In the genomic region with DNA sequence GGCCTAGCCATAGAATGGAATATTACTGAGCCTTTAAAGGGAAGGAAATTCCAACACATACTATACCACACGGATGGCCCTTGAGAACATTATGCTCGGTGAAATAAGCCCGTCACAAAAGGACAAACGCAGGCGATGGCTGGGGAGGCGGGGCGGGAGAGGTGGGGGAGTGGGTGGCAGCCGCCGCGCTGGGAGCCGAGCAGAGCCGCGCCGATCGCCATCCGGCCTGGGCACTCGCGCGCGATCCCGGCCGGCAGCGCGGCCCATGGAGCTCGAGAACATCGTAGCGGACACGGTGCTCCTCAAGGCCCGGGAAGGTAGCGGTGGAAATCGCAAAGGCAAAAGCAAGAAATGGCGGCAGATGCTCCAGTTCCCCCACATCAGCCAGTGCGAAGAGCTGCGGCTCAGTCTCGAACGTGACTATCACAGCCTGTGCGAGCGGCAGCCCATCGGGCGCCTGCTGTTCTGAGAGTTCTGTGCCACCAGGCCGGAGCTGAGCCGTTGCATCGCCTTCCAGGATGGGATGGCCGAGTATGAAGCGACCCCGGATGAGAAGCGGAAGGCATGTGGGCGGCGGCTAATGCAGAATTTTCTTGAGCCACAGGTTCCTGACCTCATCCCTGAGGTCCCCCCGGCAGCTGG, we compare ENCODE assay signal across 1 cellular context.
TF ChIP-seq lines count a peak whose summit lies in the region.

No MANE protein-coding gene starts in this region.

TF ChIP-seq in IMR-90, 13 proteins besides CTCF, POLR2A, EP300 and RAD21 (continued from another document):
- TF ChIP-seq, protein P1, sequence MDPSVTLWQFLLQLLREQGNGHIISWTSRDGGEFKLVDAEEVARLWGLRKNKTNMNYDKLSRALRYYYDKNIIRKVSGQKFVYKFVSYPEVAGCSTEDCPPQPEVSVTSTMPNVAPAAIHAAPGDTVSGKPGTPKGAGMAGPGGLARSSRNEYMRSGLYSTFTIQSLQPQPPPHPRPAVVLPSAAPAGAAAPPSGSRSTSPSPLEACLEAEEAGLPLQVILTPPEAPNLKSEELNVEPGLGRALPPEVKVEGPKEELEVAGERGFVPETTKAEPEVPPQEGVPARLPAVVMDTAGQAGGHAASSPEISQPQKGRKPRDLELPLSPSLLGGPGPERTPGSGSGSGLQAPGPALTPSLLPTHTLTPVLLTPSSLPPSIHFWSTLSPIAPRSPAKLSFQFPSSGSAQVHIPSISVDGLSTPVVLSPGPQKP (IDR thresholded peaks at IDR 0.05; ENCODE audit: borderline replicate concordance, low read depth, low read length), result no peak
- no peak for TF ChIP-seq SMC3 (IDR thresholded peaks at IDR 0.05; ENCODE audit: low read depth, low read length)
- TF ChIP-seq, protein P2, sequence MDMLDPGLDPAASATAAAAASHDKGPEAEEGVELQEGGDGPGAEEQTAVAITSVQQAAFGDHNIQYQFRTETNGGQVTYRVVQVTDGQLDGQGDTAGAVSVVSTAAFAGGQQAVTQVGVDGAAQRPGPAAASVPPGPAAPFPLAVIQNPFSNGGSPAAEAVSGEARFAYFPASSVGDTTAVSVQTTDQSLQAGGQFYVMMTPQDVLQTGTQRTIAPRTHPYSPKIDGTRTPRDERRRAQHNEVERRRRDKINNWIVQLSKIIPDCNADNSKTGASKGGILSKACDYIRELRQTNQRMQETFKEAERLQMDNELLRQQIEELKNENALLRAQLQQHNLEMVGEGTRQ (IDR thresholded peaks at IDR 0.05; ENCODE audit: low read depth, low read length), result no peak
- TF ChIP-seq MXI1 (IDR thresholded peaks at IDR 0.05; ENCODE audit: borderline replicate concordance, low read depth, low read length), result no peak
